20 cellular contexts compared by ENCODE assay signal in genomic region chr7:41867639-41868038, GRCh38.
"Had no signal": no experiment of that assay in that cellular context is flagged by ENCODE, and none has a peak within 500 bp of the region (broad histone marks: within the 10 kb centered on the region; RNA-seq: fewer than 3 reads in every experiment).

No MANE protein-coding gene starts in this region.

- H3K9me3 ChIP-seq: SK-N-SH had no signal

- H3K9ac ChIP-seq: SK-N-SH had no signal

- DNase-seq: KBM-7, NCI-H1092, NCI-H1105 treated with DMSO at 0.1 percent for 48 hours, NCI-H1417 treated with DMSO at 0.1 percent for 48 hours, NCI-H146, NCI-H1694 treated with DMSO at 0.1 percent for 48 hours, NCI-H2029, NCI-H2081 treated with DMSO at 0.1 percent for 48 hours, NCI-H2171, NCI-H226, NCI-H446, NCI-H510A, NCI-H524 treated with DMSO at 0.1 percent for 48 hours, NCI-H69, NCI-H774, RPMI8226, SHP77, SK-N-SH, SW 1271 had no signal

- H3K4me2 ChIP-seq: SK-N-SH had no signal

- H3K27ac ChIP-seq: HL-60 had no signal
